1 cellular context compared by ENCODE assay signal in the genomic region with DNA sequence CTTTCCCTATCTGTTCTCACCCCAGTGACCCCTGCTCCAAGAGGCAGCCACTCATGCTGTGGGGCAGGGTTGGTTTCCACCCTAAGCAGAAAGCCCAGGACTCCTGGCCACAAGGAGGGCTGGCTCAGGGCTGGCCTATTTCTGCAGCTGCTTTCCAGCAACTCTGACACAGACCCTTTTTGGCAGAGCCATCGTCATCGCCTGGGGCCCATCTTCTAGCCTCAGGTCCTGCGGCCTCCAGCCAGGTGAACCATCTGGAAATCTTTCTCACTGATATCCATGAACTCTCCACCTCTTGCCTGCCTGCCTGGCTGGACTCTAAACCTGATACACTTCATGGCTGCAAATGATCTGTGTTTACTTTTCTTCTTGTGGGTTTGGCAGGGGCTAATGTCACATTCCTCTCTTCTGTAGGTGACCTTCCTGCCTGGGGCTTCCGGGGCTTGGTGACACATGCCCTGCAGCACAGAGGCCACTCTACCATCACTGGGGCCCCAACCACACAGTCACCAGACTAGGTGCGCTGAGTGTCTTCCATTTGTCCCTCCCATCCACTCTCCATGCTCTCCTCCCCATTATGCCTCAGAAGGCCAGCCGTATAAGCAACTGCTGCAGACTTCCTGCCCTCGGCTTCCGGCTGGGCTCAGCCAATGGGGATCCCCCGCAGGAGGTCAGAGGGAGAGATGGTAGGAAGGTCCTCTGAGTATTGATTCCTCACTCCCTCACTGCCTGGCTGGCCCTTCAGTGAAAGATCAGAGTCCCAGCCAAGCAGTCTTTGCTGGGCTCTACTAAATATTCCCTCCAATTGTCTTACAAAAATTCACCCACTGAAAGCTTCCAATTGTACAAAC.
TF ChIP-seq lines count a peak whose summit lies in the region.

No MANE protein-coding gene starts in this region.

TF ChIP-seq in HepG2, 621 proteins besides CTCF, POLR2A, EP300 and RAD21 (continued from another document and continues in another):
- TF ChIP-seq ZBTB40 (IDR thresholded peaks at IDR 0.05) (0 out of 2 replicates have a peak, but pooled peaks have one; percentile 22), ZBTB40 (CRISPR knock-in tag; IDR thresholded peaks at IDR 0.05) (peak; percentile 66), ELK4 (CRISPR knock-in tag; IDR thresholded peaks at IDR 0.05; ENCODE audit: borderline replicate concordance) (no peak), GABPA (IDR thresholded peaks at IDR 0.05; ENCODE audit: low read depth, low read length) (peak; percentile 78), GABPA (CRISPR knock-in tag; IDR thresholded peaks at IDR 0.05; ENCODE audit: low read depth) (peak; percentile 97), TERF1 (CRISPR knock-in tag; IDR thresholded peaks at IDR 0.05) (no peak), ZBTB25 (CRISPR knock-in tag; IDR thresholded peaks at IDR 0.05) (peak; percentile 64; the same call in 1 of the 2 replicates), NCOA1 (CRISPR knock-in tag; IDR thresholded peaks at IDR 0.05) (no peak; the same call in 1 of the 2 replicates), GPN1 (CRISPR knock-in tag; IDR thresholded peaks at IDR 0.05; ENCODE audit: borderline replicate concordance) (no peak), THAP8 (CRISPR knock-in tag; IDR thresholded peaks at IDR 0.05; ENCODE audit: borderline replicate concordance) (no peak), ZFP62 (CRISPR knock-in tag; IDR thresholded peaks at IDR 0.05) (no peak), GTF2F1 (IDR thresholded peaks at IDR 0.05; ENCODE audit: low read length) (no peak), ZBTB20 (CRISPR knock-in tag; IDR thresholded peaks at IDR 0.05; ENCODE audit: borderline replicate concordance, low read depth) (peak; percentile 64), GMEB2 (CRISPR knock-in tag; IDR thresholded peaks at IDR 0.05; ENCODE audit: low read depth) (0 out of 2 replicates have a peak, but pooled peaks have one; percentile 22), PBX3 (CRISPR knock-in tag; IDR thresholded peaks at IDR 0.05; ENCODE audit: borderline replicate concordance) (no peak), PBX2 (CRISPR knock-in tag; IDR thresholded peaks at IDR 0.05) (no peak; the same call in 1 of the 2 replicates), JUN (CRISPR knock-in tag; IDR thresholded peaks at IDR 0.05) (peak; percentile 71), POLR2AphosphoS2 (IDR thresholded peaks at IDR 0.05; ENCODE audit: low read depth, low read length) (no peak), ZNF609 (CRISPR knock-in tag; IDR thresholded peaks at IDR 0.05; ENCODE audit: borderline replicate concordance) (peak; percentile 89), RFX5 (IDR thresholded peaks at IDR 0.05; ENCODE audit: low read depth, low read length) (peak; percentile 42; the same call in 1 of the 2 replicates)
